In the genomic region with DNA sequence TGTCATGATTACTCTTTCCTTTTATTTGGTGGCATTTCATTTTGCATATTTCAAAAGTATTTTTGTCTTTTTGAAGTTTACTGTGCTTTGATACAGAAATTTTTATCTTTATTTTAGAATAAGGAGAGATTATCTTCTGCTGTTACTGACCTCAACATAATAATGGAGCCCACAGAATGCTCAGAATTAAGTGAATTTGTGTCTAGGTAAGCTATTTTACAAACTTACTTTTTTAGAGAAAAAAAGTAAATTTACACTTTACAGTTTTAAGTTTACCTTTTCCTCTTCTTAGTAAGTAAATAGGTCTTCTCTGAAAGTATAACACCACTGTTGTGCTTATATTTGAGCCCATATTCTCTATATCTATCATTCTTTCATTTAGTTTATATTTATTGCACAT, we compare ENCODE assay signal across 29 cellular contexts. TPM values are rescaled to one million over a fixed set of nuclear protein-coding genes. Genes with fewer than 3 reads are reported as not detected.
"Had no signal": no experiment of that assay in that cellular context is flagged by ENCODE, and none has a peak within 500 bp of the region (broad histone marks: within the 10 kb centered on the region; RNA-seq: fewer than 3 reads in every experiment).

No MANE protein-coding gene starts in this region.

- H3K4me2 ChIP-seq: neural progenitor cell, smooth muscle cell had no signal

- H3K9me3 ChIP-seq: psoas muscle, stomach, suprapubic skin, testis, tibial artery, transverse colon, upper lobe of right lung, uterus had no signal

- H3K27ac ChIP-seq: neural progenitor cell, ovary, parathyroid adenoma, psoas muscle, skin epidermis, spleen, stomach, suprapubic skin, testis, tibial artery, transverse colon, upper lobe of right lung had no signal

- DNase-seq: naive thymus-derived CD4-positive, alpha-beta T cell; natural killer cell; occipital lobe; ovary; psoas muscle; right cardiac atrium; spleen; stimulated activated CD4-positive, alpha-beta T cell treated with anti-CD3 and anti-CD28 coated beads, Interleukin-12 subunit alpha, Interleukin-12 subunit beta, amount 100 ng/mL, for 4 hours; stimulated activated CD4-positive, alpha-beta T cell treated with anti-CD3 and anti-CD28 coated beads, Interleukin-1b, Interleukin-23, amount 100 ng/mL, for 48 hours; stimulated activated CD4-positive, alpha-beta T cell treated with anti-CD3 and anti-CD28 coated beads, Interleukin-4, amount 100 ng/mL, for 1 hour; stimulated activated CD4-positive, alpha-beta T cell treated with anti-CD3 and anti-CD28 coated beads, Interleukin-4, amount 100 ng/mL, for 4 hours; stimulated activated CD8-positive, alpha-beta memory T cell treated with anti-CD3 and anti-CD28 coated beads, Interleukin-4, amount 100 ng/mL, for 48 hours; stimulated activated naive CD4-positive, alpha-beta T cell treated with Interleukin-2 at 50 U/mL for 16 hours; stomach; testis; tibial artery; transverse colon; upper lobe of right lung; uterus had no signal

- H3K4me3 ChIP-seq: neural progenitor cell, ovary, psoas muscle, skin epidermis, smooth muscle cell, spleen, stomach, suprapubic skin, tibial artery, transverse colon, upper lobe of right lung, uterus had no signal

- H3K4me1 ChIP-seq: neural progenitor cell, parathyroid adenoma, psoas muscle, spleen, testis had no signal

- H3K27me3 ChIP-seq: neural progenitor cell, ovary, spleen, stomach, suprapubic skin, testis, tibial artery, transverse colon, upper lobe of right lung, uterus had no signal

- H3K9ac ChIP-seq: neural progenitor cell, parathyroid adenoma had no signal

- ATAC-seq: naive thymus-derived CD4-positive, alpha-beta T cell; natural killer cell; right cardiac atrium; sciatic nerve; stimulated activated memory B cell treated with anti-CD40 and anti-IgM and Interleukin-4, amounts not matched to agents 10 μg/mL and 1 μg/mL and 100 μg/mL, for 72 hours; upper lobe of right lung had no signal

- H3K79me2 ChIP-seq: parathyroid adenoma had no signal

- H3K36me3 ChIP-seq: neural progenitor cell, ovary, stomach, tibial artery, transverse colon, upper lobe of right lung, uterus had no signal

- H2AFZ ChIP-seq: neural progenitor cell, parathyroid adenoma had no signal

RNA-seq across cellular contexts. Expression of a gene that starts 58.8 kb away (rescaled TPM):
- total RNA-seq: progenitor cell of endocrine pancreas, renal cortical epithelial cell had no signal
- polyA plus RNA-seq: neural cell had no signal
